Comparison of ENCODE assay signal across 17 cellular contexts in genomic region chr1:219444469-219444868, GRCh38.
"Had no signal": no experiment of that assay in that cellular context is flagged by ENCODE, and none has a peak within 500 bp of the region (broad histone marks: within the 10 kb centered on the region; RNA-seq: fewer than 3 reads in every experiment).

No MANE protein-coding gene starts in this region.

- H3K27me3 ChIP-seq: SJCRH30 had no signal

- H3K27ac ChIP-seq: KMS-11, RWPE1, SJCRH30 had no signal

- H3K36me3 ChIP-seq: SJCRH30 had no signal

- DNase-seq: Kasumi-1, MM.1S, NCI-H1092 treated with DMSO at 0.1 percent for 48 hours, NCI-H1436, NCI-H187 treated with DMSO at 0.1 percent for 48 hours, NCI-H2029 treated with DMSO at 0.1 percent for 48 hours, NCI-H2171 treated with DMSO at 0.1 percent for 48 hours, NCI-H524, NCI-H526 treated with DMSO at 0.1 percent for 48 hours, NCI-H774, SHP77 treated with DMSO at 0.1 percent for 48 hours, SJCRH30, SW 1271 had no signal

- H3K9ac ChIP-seq: KMS-11 had no signal

- H3K9me3 ChIP-seq: SJCRH30 had no signal

- H3K4me1 ChIP-seq: SJCRH30 had no signal

- H3K4me2 ChIP-seq: KMS-11 had no signal

- ATAC-seq: HepG2, Panc1 had no signal

- H3K4me3 ChIP-seq: SJCRH30 had no signal
